Comparison of ENCODE assay signal across 11 cellular contexts in the genomic region with DNA sequence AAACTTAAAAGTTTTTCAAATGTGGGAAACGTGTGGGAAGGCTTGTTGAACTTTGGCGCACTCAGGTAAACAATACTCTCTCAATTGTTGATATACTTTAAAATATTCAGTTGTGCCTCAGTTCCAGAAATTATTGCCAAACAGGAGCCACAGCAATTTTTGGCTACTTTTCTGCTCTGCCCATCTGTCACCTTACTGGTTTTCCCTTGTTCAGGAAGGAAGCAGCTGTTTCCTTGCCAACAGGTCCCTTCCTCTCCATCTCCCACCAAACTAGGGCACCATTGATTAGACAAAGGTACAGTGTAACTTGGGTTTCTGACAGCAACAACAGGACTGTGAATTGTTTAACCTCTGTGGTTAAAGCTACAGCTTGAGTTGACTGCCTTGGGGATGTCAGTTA.
A peak's percentile ranks its signal among the peaks of the same experiment; 100 is the strongest.
DNase-seq lines count a peak whose midpoint lies in the region; ATAC-seq and TF ChIP-seq lines count a peak whose summit lies in the region.
"Had no signal": no experiment of that assay in that cellular context is flagged by ENCODE, and none has a peak within 500 bp of the region (broad histone marks: within the 10 kb centered on the region; RNA-seq: fewer than 3 reads in every experiment).

No MANE protein-coding gene starts in this region.

- H3K27me3 ChIP-seq in MM.1S (replicated peaks; ENCODE audit: insufficient read depth, low read length): no peaks in the 10 kb centered on the region
- H3K27me3 ChIP-seq in dorsolateral prefrontal cortex: no peaks in the 10 kb centered on the region
- H3K27me3 ChIP-seq in osteoblast (ENCODE audit: insufficient read depth, low read length): no peaks in the 10 kb centered on the region

- H3K36me3 Mint-ChIP-seq in T-helper 2 cell treated with Interferon-gamma antibody and Interleukin-4, amounts not matched to agents 5 μg/mL and 100 μg/mL, for 36 hours (ENCODE audit: low read depth): no peaks in the 10 kb centered on the region

- TF ChIP-seq CTCF in MM.1S (IDR thresholded peaks at IDR 0.05; ENCODE audit: low read length): no peak
- no peak for TF ChIP-seq CTCF in dorsolateral prefrontal cortex (IDR thresholded peaks at IDR 0.05 in 54 of 56, conservative IDR thresholded peaks at IDR 0.05 in 2 of 56; ENCODE audit: low read depth in 1 of 56, partially characterized antibody in 56 of 56)
- no peak for TF ChIP-seq CTCF in osteoblast (IDR thresholded peaks at IDR 0.05; ENCODE audit: extremely low read depth, low read depth, low read length)

- no peaks in the 10 kb centered on the region for H3K36me3 ChIP-seq in MM.1S (replicated peaks; ENCODE audit: insufficient read depth, low read length)
- no peaks in the 10 kb centered on the region for H3K36me3 ChIP-seq in osteoblast (ENCODE audit: insufficient read depth, low read length)

- no peaks in the 10 kb centered on the region for H3K27me3 Mint-ChIP-seq in T-helper 2 cell treated with Interferon-gamma antibody and Interleukin-4, amounts not matched to agents 5 μg/mL and 100 μg/mL, for 36 hours (ENCODE audit: low read depth)

- peak overlapping the region; percentile 18; the same call in 1 of the 2 replicates for H3K4me2 ChIP-seq in MM.1S (ENCODE audit: low read depth, low read length)
- peak overlapping the region; percentile 36 for H3K4me2 ChIP-seq in osteoblast (ENCODE audit: insufficient read depth, low read length)

- H3F3A ChIP-seq in MM.1S (ENCODE audit: insufficient read depth, low read length): no peaks in the 10 kb centered on the region

- no peak overlapping the region for H2AFZ ChIP-seq in MM.1S (ENCODE audit: low read length)
- no peak overlapping the region for H2AFZ ChIP-seq in osteoblast (ENCODE audit: low read length)

- H3K9me3 ChIP-seq in MM.1S (replicated peaks; ENCODE audit: insufficient read depth, low read length) (no peaks in the 10 kb centered on the region), osteoblast (ENCODE audit: low read depth, low read length) (no peaks in the 10 kb centered on the region)

- H3K9me2 ChIP-seq in MM.1S (replicated peaks; ENCODE audit: insufficient read depth, low read length): no peaks in the 10 kb centered on the region

- no peak for ATAC-seq in GM21390 (IDR thresholded peaks at IDR 0.05; ENCODE audit: unreplicated experiment)
- ATAC-seq in HG03342 (IDR thresholded peaks at IDR 0.05; ENCODE audit: unreplicated experiment): no peak

- H4K20me1 ChIP-seq in MM.1S (ENCODE audit: insufficient read depth, low read length): no peaks in the 10 kb centered on the region
- peaks cover 21% of the 10 kb centered on the region for H4K20me1 ChIP-seq in osteoblast (ENCODE audit: insufficient read depth, low read length)

- peak overlapping the region; percentile 61 for H3K4me3 Mint-ChIP-seq in T-helper 2 cell treated with Interferon-gamma antibody and Interleukin-4, amounts not matched to agents 5 μg/mL and 100 μg/mL, for 36 hours

- peaks cover 8% of the 10 kb centered on the region for H3K4me1 Mint-ChIP-seq in T-helper 2 cell treated with Interferon-gamma antibody and Interleukin-4, amounts not matched to agents 5 μg/mL and 100 μg/mL, for 36 hours (ENCODE audit: low read depth)

- H3K4me1 ChIP-seq in MM.1S (ENCODE audit: low read length) (peaks cover 19% of the 10 kb centered on the region), osteoblast (ENCODE audit: insufficient read depth, low read length) (peaks cover 24% of the 10 kb centered on the region)

- H3K27ac ChIP-seq in MM.1S (ENCODE audit: low read length) (no peak overlapping the region), dorsolateral prefrontal cortex (no peak overlapping the region), osteoblast (ENCODE audit: low read depth, low read length) (no peak overlapping the region)

- H3K9ac ChIP-seq in MM.1S (ENCODE audit: low read length): no peak overlapping the region

- H3K79me2 ChIP-seq in MM.1S (ENCODE audit: low read length) (peaks cover 54% of the 10 kb centered on the region), osteoblast (ENCODE audit: insufficient read depth, low read length) (peaks cover 18% of the 10 kb centered on the region)

- H3K9me3 Mint-ChIP-seq in T-helper 2 cell treated with Interferon-gamma antibody and Interleukin-4, amounts not matched to agents 5 μg/mL and 100 μg/mL, for 36 hours: no peaks in the 10 kb centered on the region

- no peak for DNase-seq in T-helper 2 cell treated with Interferon-gamma antibody and Interleukin-4, amounts not matched to agents 5 μg/mL and 100 μg/mL, for 36 hours (ENCODE audit: low spot score)
- DNase-seq in T-helper 2 cell (no peak), MM.1S (no peak), dorsolateral prefrontal cortex (peak in 1 of 10 donors; percentile 40), osteoblast (ENCODE audit: insufficient read length, low spot score, missing footprints) (no peak), kidney tubule cell (ENCODE audit: low spot score) (no peak)
- DNase-seq: ACHN, NCI-H526 treated with DMSO at 0.1 percent for 48 hours, SW 1271 had no signal

- intact Hi-C loops in dorsolateral prefrontal cortex (cut with DNase I): loop anchor here in 1 of 2 donors (5.0 kb wide), 1 partner anchor 75 kb away; a partner anchor contains a TSS

- no peak overlapping the region for H3K27ac Mint-ChIP-seq in T-helper 2 cell treated with Interferon-gamma antibody and Interleukin-4, amounts not matched to agents 5 μg/mL and 100 μg/mL, for 36 hours

- no peak overlapping the region for H3K4me3 ChIP-seq in MM.1S (ENCODE audit: low read length)
- peak overlapping the region in 49 of 59 donors; percentile 5 to 91 (median 84) for H3K4me3 ChIP-seq in dorsolateral prefrontal cortex
- no peak overlapping the region for H3K4me3 ChIP-seq in osteoblast (ENCODE audit: insufficient read depth, low read length)

Comparison
In these comparisons a context has a peak if more than half of its experiments do, and no peak if none do; other contexts are left out.
1. H3K4me3 ChIP-seq: peak in dorsolateral prefrontal cortex (49 of 59); none in MM.1S (single experiment) and osteoblast (single experiment).